8 cellular contexts compared by ENCODE assay signal in the genomic region with DNA sequence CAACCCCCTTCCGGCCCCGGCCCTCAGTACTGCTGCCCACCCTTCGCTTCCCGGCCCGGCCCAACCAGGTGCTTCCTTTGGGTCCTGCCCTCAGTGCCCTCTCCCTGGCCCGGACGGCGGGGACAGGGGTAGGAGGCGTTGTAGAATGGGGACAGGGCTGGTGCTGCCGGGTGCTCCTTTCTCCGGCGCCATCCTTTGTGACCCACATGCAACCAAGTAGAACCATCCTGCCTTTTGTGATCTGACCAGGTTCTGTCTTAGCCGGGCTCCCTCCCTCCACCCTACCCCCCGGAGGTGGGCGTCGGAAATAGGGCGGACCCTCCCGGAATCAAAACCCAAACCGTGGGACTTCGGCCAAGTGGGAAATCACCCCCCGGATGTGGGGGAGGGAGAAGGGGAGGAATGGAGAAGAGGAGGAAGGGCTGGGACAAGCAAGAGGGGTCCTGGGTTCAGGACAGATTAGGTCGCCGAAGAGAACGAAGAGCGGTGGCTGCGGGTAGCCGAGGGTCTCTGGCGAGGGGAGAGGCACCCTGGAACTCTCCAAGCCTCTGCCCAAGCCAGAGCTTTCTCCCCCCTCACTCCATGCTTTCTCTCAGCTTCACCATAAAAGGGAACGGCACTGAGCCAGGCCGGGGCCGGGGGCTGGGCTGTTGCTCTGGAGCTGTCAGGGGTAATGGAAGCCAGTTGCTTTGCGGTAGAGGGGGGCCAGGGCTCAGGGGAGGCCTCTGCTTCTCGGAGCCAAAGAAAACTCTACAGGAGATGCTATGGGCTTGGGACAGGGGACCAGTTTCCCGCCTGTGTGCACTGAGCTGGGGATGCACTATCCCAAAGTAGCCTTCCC. TPM values are rescaled to one million over a fixed set of nuclear protein-coding genes. Genes with fewer than 3 reads are reported as not detected.
DNase-seq lines count a peak whose midpoint lies in the region; ATAC-seq and TF ChIP-seq lines count a peak whose summit lies in the region.

No MANE protein-coding gene starts in this region.

- in situ Hi-C loops in astrocyte of the cerebellum (cut with HindIII; ENCODE audit: low sequenced_read_pairs): no loop called here

- peak overlapping the region; percentile 77 to 97 (median 85) for H3K4me3 ChIP-seq in BLaER1 treated with 17β-estradiol and CSF1 and Interleukin-3, amounts not matched to agents 10 nM and 100 nM
- H3K4me3 ChIP-seq in Loucy (ENCODE audit: low read length, poor library complexity, severe bottlenecking) (peak overlapping the region; percentile 88), astrocyte of the cerebellum (ENCODE audit: low read depth, low read length) (peak overlapping the region; percentile 85), spleen (peak overlapping the region; percentile 43 to 94 (median 88))

- no peaks in the 10 kb centered on the region for H3K9me3 ChIP-seq in BLaER1 treated with 17β-estradiol and CSF1 and Interleukin-3, amounts not matched to agents 10 nM and 100 nM (replicated peaks in 1 of 11)
- H3K9me3 ChIP-seq in Loucy (ENCODE audit: insufficient read depth, low read depth, low read length) (no peaks in the 10 kb centered on the region), spleen (no peaks in the 10 kb centered on the region)

- H3F3A ChIP-seq in Loucy (ENCODE audit: low read depth): no peaks in the 10 kb centered on the region

- intact Hi-C loops in spleen (cut with DNase I; ENCODE audit: low total_unique reads): no loop called here

- H3K27me3 ChIP-seq in BLaER1 treated with 17β-estradiol and CSF1 and Interleukin-3, amounts not matched to agents 10 nM and 100 nM: no peaks in the 10 kb centered on the region
- H3K27me3 ChIP-seq in Loucy (ENCODE audit: insufficient read depth, low read length, poor library complexity, severe bottlenecking) (no peaks in the 10 kb centered on the region), spleen (replicated peaks in 1 of 7) (no peaks in the 10 kb centered on the region)

- peak overlapping the region; percentile 83 to 96 (median 89) for H3K9ac ChIP-seq in BLaER1 treated with 17β-estradiol and CSF1 and Interleukin-3, amounts not matched to agents 10 nM and 100 nM
- H3K9ac ChIP-seq in Loucy (ENCODE audit: low read depth, low read length, poor library complexity, severe bottlenecking): peak overlapping the region; percentile 95

- H4K20me1 ChIP-seq in BLaER1 treated with 17β-estradiol and CSF1 and Interleukin-3, amounts not matched to agents 10 nM and 100 nM: peaks cover 11 to 39% (median 30%) of the 10 kb centered on the region in 11 experiments; a peak in 19 of 22 replicates
- H4K20me1 ChIP-seq in Loucy (ENCODE audit: insufficient read depth, low read length, poor library complexity, severe bottlenecking): peaks cover 21% of the 10 kb centered on the region

- no peak for TF ChIP-seq POLR2A in spleen (IDR thresholded peaks at IDR 0.05)

- peak overlapping the region; percentile 51 to 93 (median 90); a peak in 21 of 22 replicates for H3K27ac ChIP-seq in BLaER1 treated with 17β-estradiol and CSF1 and Interleukin-3, amounts not matched to agents 10 nM and 100 nM
- peak overlapping the region; percentile 78 to 97 (median 94) for H3K27ac ChIP-seq in spleen

- H3K4me2 ChIP-seq in BLaER1 treated with 17β-estradiol and CSF1 and Interleukin-3, amounts not matched to agents 10 nM and 100 nM: peak overlapping the region; percentile 93 to 100 (median 99)
- H3K4me2 ChIP-seq in Loucy (ENCODE audit: low read depth, low read length, poor library complexity, severe bottlenecking): peak overlapping the region; percentile 98

- DNase-seq in astrocyte of the cerebellum (ENCODE audit: low read depth): peak; percentile 62
- DNase-seq in iPS-NIHi7 (ENCODE audit: extremely low spot score): peak; percentile 76
- DNase-seq in spleen: peak; percentile 83

- TF ChIP-seq CTCF in Loucy (conservative IDR thresholded peaks at IDR 0.05; ENCODE audit: low read length) (no peak), astrocyte of the cerebellum (IDR thresholded peaks at IDR 0.05; ENCODE audit: low read depth, low read length, missing control alignments) (no peak), spleen (IDR thresholded peaks at IDR 0.05 in 8 of 11, conservative IDR thresholded peaks at IDR 0.05 in 3 of 11) (no peak)

- H3K9me2 ChIP-seq in Loucy (replicated peaks; ENCODE audit: low read depth, low read length): no peaks in the 10 kb centered on the region

- H2AFZ ChIP-seq in Loucy (ENCODE audit: low read length): peak overlapping the region; percentile 57

- peaks cover 74 to 82% (median 80%) of the 10 kb centered on the region in 10 experiments for H3K4me1 ChIP-seq in BLaER1 treated with 17β-estradiol and CSF1 and Interleukin-3, amounts not matched to agents 10 nM and 100 nM
- H3K4me1 ChIP-seq in Loucy (ENCODE audit: insufficient read depth, low read length, poor library complexity, severe bottlenecking) (peaks cover 51% of the 10 kb centered on the region), spleen (peaks cover 38 to 94% (median 74%) of the 10 kb centered on the region in 6 donors)

- peaks cover 31 to 34% (median 32%) of the 10 kb centered on the region in 11 experiments for H3K36me3 ChIP-seq in BLaER1 treated with 17β-estradiol and CSF1 and Interleukin-3, amounts not matched to agents 10 nM and 100 nM
- H3K36me3 ChIP-seq in Loucy (ENCODE audit: insufficient read depth, low read length) (no peaks in the 10 kb centered on the region), spleen (peaks cover 0 to 31% (median 25%) of the 10 kb centered on the region in 6 donors)

- H3K79me2 ChIP-seq in Loucy (ENCODE audit: insufficient read depth, low read length): peaks cover 41% of the 10 kb centered on the region

- WGBS in spleen, 5 donors: 3 to 9% (median 7%) methylated on average over 32 to 34 of the region's 34 CpGs

- peak; percentile 17 for ATAC-seq in GM19467 (IDR thresholded peaks at IDR 0.05; ENCODE audit: unreplicated experiment)
- no peak for ATAC-seq in GM21723 (IDR thresholded peaks at IDR 0.05; ENCODE audit: unreplicated experiment)
- ATAC-seq in HG02798 (IDR thresholded peaks at IDR 0.05; ENCODE audit: poor library complexity, unreplicated experiment): no peak

RNA-seq across cellular contexts. Expression of a gene that starts 0.8 kb away (rescaled TPM):
- total RNA-seq in spleen: 100 to 1,000 TPM; 197 to 292 (median 235) TPM
- 100 to 1,000 TPM; 418 to 556 (median 523) TPM for polyA plus RNA-seq in spleen

RNA-seq across cellular contexts. Expression of a gene that starts 6.2 kb away (rescaled TPM):
- total RNA-seq in spleen: 100 to 1,000 TPM in 6 of 7 donors, 10 to 100 TPM in 1; 62.5 to 152 (median 112) TPM
- 10 to 100 TPM; 18.3 to 71.4 (median 40.7) TPM for polyA plus RNA-seq in spleen

RNA-seq across cellular contexts. Expression of a gene that starts 14.4 kb away (rescaled TPM):
- total RNA-seq in spleen: 1 to 10 TPM; 3.3 to 8.3 (median 3.6) TPM
- 1 to 10 TPM; 3.3 to 6.4 (median 4.4) TPM for polyA plus RNA-seq in spleen

RNA-seq across cellular contexts. Expression of a gene that starts 20.7 kb away (rescaled TPM):
- 10 to 100 TPM; 11.6 to 18.6 (median 14.9) TPM for total RNA-seq in spleen
- polyA plus RNA-seq in spleen: 10 to 100 TPM in 1 of 3 donors, 1 to 10 TPM in 2; 7.1 to 10.5 (median 8.0) TPM

RNA-seq across cellular contexts. Expression of a gene that starts 39.4 kb away (rescaled TPM):
- 10 to 100 TPM; 56.1 to 93.1 (median 73.0) TPM for total RNA-seq in spleen
- 10 to 100 TPM; 22.3 to 48.9 (median 26.8) TPM for polyA plus RNA-seq in spleen
